Comparison of ENCODE assay signal across 1 cellular context in the genomic region with DNA sequence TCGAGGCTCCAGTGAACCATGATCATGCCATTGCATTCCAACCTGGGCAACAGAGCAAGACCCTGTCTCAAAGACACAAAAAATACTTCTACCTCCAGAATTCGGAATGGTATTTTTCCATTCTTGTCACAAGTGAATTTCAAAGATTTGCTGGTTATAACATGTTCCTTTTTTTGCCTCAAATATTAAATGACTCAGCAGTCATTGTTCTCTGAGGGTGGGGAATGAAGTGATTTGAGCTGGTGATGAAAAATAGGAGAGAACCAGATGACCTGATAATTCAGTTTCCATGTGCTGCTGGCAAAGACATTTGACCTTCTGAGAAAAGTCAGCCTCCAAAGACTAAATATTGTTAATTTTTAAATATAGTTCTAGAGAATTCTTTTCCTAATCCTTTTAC.
A peak's percentile ranks its signal among the peaks of the same experiment; 100 is the strongest.
TF ChIP-seq lines count a peak whose summit lies in the region.

No MANE protein-coding gene starts in this region.

TF ChIP-seq in K562, 482 proteins besides CTCF, POLR2A, EP300 and RAD21 (continued from another document):
- 0 out of 2 replicates have a peak, but pooled peaks have one; percentile 21 for TF ChIP-seq ZNF316 (IDR thresholded peaks at IDR 0.05)
- no peak for TF ChIP-seq ZC3H4 (CRISPR knock-in tag; IDR thresholded peaks at IDR 0.05; ENCODE audit: borderline replicate concordance)
- TF ChIP-seq HSF4 (CRISPR knock-in tag; IDR thresholded peaks at IDR 0.05; ENCODE audit: borderline replicate concordance): no peak
- TF ChIP-seq, protein P1, sequence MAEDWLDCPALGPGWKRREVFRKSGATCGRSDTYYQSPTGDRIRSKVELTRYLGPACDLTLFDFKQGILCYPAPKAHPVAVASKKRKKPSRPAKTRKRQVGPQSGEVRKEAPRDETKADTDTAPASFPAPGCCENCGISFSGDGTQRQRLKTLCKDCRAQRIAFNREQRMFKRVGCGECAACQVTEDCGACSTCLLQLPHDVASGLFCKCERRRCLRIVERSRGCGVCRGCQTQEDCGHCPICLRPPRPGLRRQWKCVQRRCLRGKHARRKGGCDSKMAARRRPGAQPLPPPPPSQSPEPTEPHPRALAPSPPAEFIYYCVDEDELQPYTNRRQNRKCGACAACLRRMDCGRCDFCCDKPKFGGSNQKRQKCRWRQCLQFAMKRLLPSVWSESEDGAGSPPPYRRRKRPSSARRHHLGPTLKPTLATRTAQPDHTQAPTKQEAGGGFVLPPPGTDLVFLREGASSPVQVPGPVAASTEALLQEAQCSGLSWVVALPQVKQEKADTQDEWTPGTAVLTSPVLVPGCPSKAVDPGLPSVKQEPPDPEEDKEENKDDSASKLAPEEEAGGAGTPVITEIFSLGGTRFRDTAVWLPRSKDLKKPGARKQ (CRISPR knock-in tag; IDR thresholded peaks at IDR 0.05): no peak
- TF ChIP-seq SMARCA4 (IDR thresholded peaks at IDR 0.05): no peak
- no peak for TF ChIP-seq BRF2 (IDR thresholded peaks at IDR 0.05; ENCODE audit: borderline replicate concordance, insufficient read depth, insufficient read length)
